In genomic region chr12:31965090-31965489, GRCh38 we compare ENCODE assay signal across 1 cellular context.
TF ChIP-seq lines count a peak whose summit lies in the region.

No MANE protein-coding gene starts in this region.

TF ChIP-seq in GM23338, 12 proteins besides CTCF, POLR2A, EP300 and RAD21 (continued from another document):
- TF ChIP-seq ETS1 (IDR thresholded peaks at IDR 0.05) (no peak), EZH2 (IDR thresholded peaks at IDR 0.05; ENCODE audit: low read depth, unreplicated experiment) (no peak), POLR2AphosphoS5 (IDR thresholded peaks at IDR 0.05; ENCODE audit: low read depth) (no peak), ZNF114 (CRISPR knock-in tag; IDR thresholded peaks at IDR 0.05) (no peak), CREB1 (CRISPR knock-in tag; IDR thresholded peaks at IDR 0.05; ENCODE audit: low read depth) (no peak), JUNB (IDR thresholded peaks at IDR 0.05; ENCODE audit: unreplicated experiment) (no peak)
